8 cellular contexts compared by ENCODE assay signal in genomic region chr14:105180598-105181528, GRCh38. TPM values are rescaled to one million over a fixed set of nuclear protein-coding genes. Genes with fewer than 3 reads are reported as not detected.
A peak's percentile ranks its signal among the peaks of the same experiment; 100 is the strongest.
DNase-seq lines count a peak whose midpoint lies in the region; ATAC-seq and TF ChIP-seq lines count a peak whose summit lies in the region.

NUDT14 (minus strand) TSS chr14:105181312; CDS start chr14:105181209, 103 bp downstream.

- ATAC-seq in HG03159 (IDR thresholded peaks at IDR 0.05; ENCODE audit: unreplicated experiment): peak; percentile 60

- TF ChIP-seq CTCF in foreskin fibroblast (IDR thresholded peaks at IDR 0.05; ENCODE audit: low read depth, low read length) (no peak), thyroid gland (IDR thresholded peaks at IDR 0.05) (peak in 1 of 6 experiments; percentile 18)

- H3K4me3 ChIP-seq in foreskin fibroblast (ENCODE audit: low read depth in 1 of 2, low read length in 2 of 2): peak within 1 kb of the TSS; percentile 47 to 68
- H3K4me3 ChIP-seq in thyroid gland (replicated peaks in 1 of 3): peak within 1 kb of the TSS in 2 of 3 donors; percentile 52 to 55

- TF ChIP-seq POLR2A in thyroid gland (IDR thresholded peaks at IDR 0.05): peak in 1 of 2 donors; percentile 53

- peaks cover 13 to 26% of the 10 kb centered on the region in 2 donors for H3K4me1 ChIP-seq in thyroid gland

- intact Hi-C loops in thyroid gland (cut with DNase I): no loop called here

- 0 to 15% methylated on average over 4 to 10 of the region's 105 CpGs for WGBS in thyroid gland, 2 donors

- H3K27me3 ChIP-seq in thyroid gland: no peaks in the 10 kb centered on the region

- H3K36me3 ChIP-seq in thyroid gland: no peaks in the 10 kb centered on the region

- H3K9me3 ChIP-seq in thyroid gland: no peaks in the 10 kb centered on the region

- peak; percentile 81 to 86 for DNase-seq in NCI-H2081 (lab: John Stamatoyannopoulos, UW)
- no peak for DNase-seq in NCI-H2081 treated with DMSO at 0.1 percent for 48 hours (lab: John Stamatoyannopoulos, UW)
- peak; percentile 94 for DNase-seq in activated effector memory CD4-positive, alpha-beta T cell treated with anti-CD3 and anti-CD28 coated beads, Interleukin-2, amount 50 U/mL, for 16 hours
- DNase-seq in foreskin fibroblast: peak; percentile 46 to 84
- DNase-seq in occipital lobe (lab: John Stamatoyannopoulos, UW): peak; percentile 36
- peak; percentile 82 to 83 for DNase-seq in thyroid gland

- H3K27ac ChIP-seq in thyroid gland: no peak within 1 kb of the TSS

TF ChIP-seq in PFSK-1, 5 proteins besides CTCF, POLR2A, EP300 and RAD21:
- peak; percentile 7 for TF ChIP-seq FOXP2 (optimal IDR thresholded peaks at IDR 0.05; ENCODE audit: borderline replicate concordance, extremely low read depth, extremely low read length, insufficient read depth)
- TF ChIP-seq POLR2AphosphoS5 (IDR thresholded peaks at IDR 0.05; ENCODE audit: low read depth, low read length): peak; percentile 26; the same call in 1 of the 2 replicates
- no peak for TF ChIP-seq TAF1 (IDR thresholded peaks at IDR 0.05; ENCODE audit: borderline replicate concordance, insufficient read depth, low read length)

RNA-seq across cellular contexts. Expression of gene NUDT14, which starts in this region (rescaled TPM):
- polyA plus RNA-seq in PFSK-1 (2012; ENCODE audit: insufficient read length, low read depth): 41.9 TPM
- total RNA-seq in occipital lobe (18.2 TPM), thyroid gland (10 to 100 TPM; 15.2 to 29.1 (median 20.1) TPM)
